24 cellular contexts compared by ENCODE assay signal in the genomic region with DNA sequence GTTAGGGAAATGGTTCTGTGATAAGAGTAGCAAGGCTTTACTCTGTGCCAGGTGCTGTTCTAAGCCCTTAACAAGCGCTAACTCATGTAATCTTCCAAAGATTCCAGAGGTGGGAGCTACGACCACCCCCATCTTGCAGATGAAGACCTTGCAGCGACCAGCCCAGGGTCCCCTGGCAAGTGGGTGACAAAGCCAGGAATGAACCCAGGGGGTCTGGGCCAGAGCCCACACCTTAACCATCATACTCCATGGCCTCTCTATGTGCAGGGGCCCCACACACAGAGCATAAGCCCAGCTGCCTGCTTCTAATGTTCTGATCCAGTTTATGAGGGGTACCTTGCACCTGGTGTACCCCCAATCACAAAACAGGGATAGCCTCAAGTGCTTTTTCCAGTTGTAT.
"Had no signal": no experiment of that assay in that cellular context is flagged by ENCODE, and none has a peak within 500 bp of the region (broad histone marks: within the 10 kb centered on the region; RNA-seq: fewer than 3 reads in every experiment).

No MANE protein-coding gene starts in this region.

- H3K27ac ChIP-seq: left ventricle myocardium inferior, ovary, prostate gland, skin epidermis, transverse colon, upper lobe of left lung, vagina had no signal

- DNase-seq: head of caudate nucleus; hypothalamus; immature natural killer cell; left ventricle myocardium inferior; mesendoderm; midbrain; mucosa of descending colon; naive thymus-derived CD4-positive, alpha-beta T cell; ovary; retina; right cardiac atrium; stimulated activated CD4-positive, alpha-beta T cell treated with anti-CD3 and anti-CD28 coated beads, Interleukin-4, amount 100 ng/mL, for 4 hours; stimulated activated CD8-positive, alpha-beta memory T cell treated with anti-CD3 and anti-CD28 coated beads, Interleukin-4, amount 100 ng/mL, for 48 hours; stimulated activated naive CD8-positive, alpha-beta T cell treated with anti-CD3 and anti-CD28 coated beads, Interleukin-15, Interleukin-2, amounts not matched to agents 100 U/mL and 50 U/mL, for 24 hours; thyroid gland; transverse colon; upper lobe of left lung had no signal

- H3K36me3 Mint-ChIP-seq: immature natural killer cell; naive thymus-derived CD4-positive, alpha-beta T cell; natural killer cell treated with Interleukin-12 subunit alpha and Interleukin-12 subunit beta and Interleukin-15 and Interleukin-18, amount 100 ng/mL, for 72 hours; stimulated activated memory B cell treated with anti-CD40 and anti-IgM and Interleukin-4, amounts not matched to agents 10 μg/mL and 1 μg/mL and 100 μg/mL, for 72 hours had no signal

- ATAC-seq: mucosa of descending colon; naive thymus-derived CD4-positive, alpha-beta T cell; natural killer cell treated with Interleukin-12 subunit alpha and Interleukin-12 subunit beta and Interleukin-15 and Interleukin-18, amount 100 ng/mL, for 72 hours; right cardiac atrium; sciatic nerve; stimulated activated memory B cell treated with anti-CD40 and anti-IgM and Interleukin-4, amounts not matched to agents 10 μg/mL and 1 μg/mL and 100 μg/mL, for 72 hours; stimulated activated naive CD8-positive, alpha-beta T cell treated with anti-CD3 and anti-CD28 coated beads, Interleukin-15, Interleukin-2, amounts not matched to agents 100 U/mL and 50 U/mL, for 24 hours had no signal

- H3K4me3 Mint-ChIP-seq: immature natural killer cell; naive thymus-derived CD4-positive, alpha-beta T cell; natural killer cell treated with Interleukin-12 subunit alpha and Interleukin-12 subunit beta and Interleukin-15 and Interleukin-18, amount 100 ng/mL, for 72 hours; stimulated activated memory B cell treated with anti-CD40 and anti-IgM and Interleukin-4, amounts not matched to agents 10 μg/mL and 1 μg/mL and 100 μg/mL, for 72 hours had no signal

- H3K27me3 Mint-ChIP-seq: stimulated activated memory B cell treated with anti-CD40 and anti-IgM and Interleukin-4, amounts not matched to agents 10 μg/mL and 1 μg/mL and 100 μg/mL, for 72 hours had no signal

- H3K27ac Mint-ChIP-seq: immature natural killer cell; naive thymus-derived CD4-positive, alpha-beta T cell; natural killer cell treated with Interleukin-12 subunit alpha and Interleukin-12 subunit beta and Interleukin-15 and Interleukin-18, amount 100 ng/mL, for 72 hours; stimulated activated memory B cell treated with anti-CD40 and anti-IgM and Interleukin-4, amounts not matched to agents 10 μg/mL and 1 μg/mL and 100 μg/mL, for 72 hours had no signal

- H3K36me3 ChIP-seq: left ventricle myocardium inferior, ovary, prostate gland, thyroid gland, transverse colon, upper lobe of left lung, vagina had no signal

- H3K27me3 ChIP-seq: ovary, thyroid gland, transverse colon, upper lobe of left lung, vagina had no signal

- H3K4me3 ChIP-seq: left ventricle myocardium inferior, lung, mucosa of descending colon, ovary, prostate gland, skin epidermis, thyroid gland, transverse colon, upper lobe of left lung, vagina had no signal

- H3K9me3 ChIP-seq: left ventricle myocardium inferior, mucosa of descending colon, ovary, prostate gland, thyroid gland, transverse colon, upper lobe of left lung, vagina had no signal

- H3K9me3 Mint-ChIP-seq: immature natural killer cell; naive thymus-derived CD4-positive, alpha-beta T cell; natural killer cell treated with Interleukin-12 subunit alpha and Interleukin-12 subunit beta and Interleukin-15 and Interleukin-18, amount 100 ng/mL, for 72 hours; stimulated activated memory B cell treated with anti-CD40 and anti-IgM and Interleukin-4, amounts not matched to agents 10 μg/mL and 1 μg/mL and 100 μg/mL, for 72 hours had no signal

- H3K4me1 ChIP-seq: prostate gland had no signal
